ENCODE assay signal across 27 cellular contexts in genomic region chr17:39836117-39836516, GRCh38. TPM values are rescaled to one million over a fixed set of nuclear protein-coding genes. Genes with fewer than 3 reads are reported as not detected.
DNase-seq lines count a peak whose midpoint lies in the region; ATAC-seq lines count a peak whose summit lies in the region.
"Had no signal": no experiment of that assay in that cellular context is flagged by ENCODE, and none has a peak within 500 bp of the region (broad histone marks: within the 10 kb centered on the region; RNA-seq: fewer than 3 reads in every experiment).

No MANE protein-coding gene starts in this region.

- H3K27me3 Mint-ChIP-seq in activated naive CD8-positive, alpha-beta T cell: no peaks in the 10 kb centered on the region
- H3K27me3 Mint-ChIP-seq in activated naive CD8-positive, alpha-beta T cell treated with anti-CD3 and anti-CD28 coated beads for 36 hours: no peaks in the 10 kb centered on the region
- no peaks in the 10 kb centered on the region for H3K27me3 Mint-ChIP-seq in activated T-helper 17 cell treated with anti-CD3 and anti-CD28 coated beads, Interleukin-2, amount 50 U/mL, for 72 hours
- H3K27me3 Mint-ChIP-seq in naive thymus-derived CD8-positive, alpha-beta T cell: no peaks in the 10 kb centered on the region
- no peaks in the 10 kb centered on the region for H3K27me3 Mint-ChIP-seq in stimulated activated naive B cell treated with anti-CD40 and anti-IgM and Interleukin-4, amounts not matched to agents 10 μg/mL and 1 μg/mL and 100 μg/mL, for 72 hours
- H3K27me3 Mint-ChIP-seq: CD4-positive, alpha-beta T cell had no signal

- peaks cover 7% of the 10 kb centered on the region for H3K9me3 Mint-ChIP-seq in activated naive CD8-positive, alpha-beta T cell (ENCODE audit: low read depth)
- H3K9me3 Mint-ChIP-seq in activated naive CD8-positive, alpha-beta T cell treated with anti-CD3 and anti-CD28 coated beads for 36 hours: peaks cover 20% of the 10 kb centered on the region
- H3K9me3 Mint-ChIP-seq in activated T-helper 17 cell treated with anti-CD3 and anti-CD28 coated beads, Interleukin-2, amount 50 U/mL, for 72 hours: peaks cover 4% of the 10 kb centered on the region
- peaks cover 3 to 23% (median 12%) of the 10 kb centered on the region in 9 donors for H3K9me3 Mint-ChIP-seq in naive thymus-derived CD8-positive, alpha-beta T cell
- H3K9me3 Mint-ChIP-seq in stimulated activated naive B cell treated with anti-CD40 and anti-IgM and Interleukin-4, amounts not matched to agents 10 μg/mL and 1 μg/mL and 100 μg/mL, for 72 hours: peaks cover 21 to 25% of the 10 kb centered on the region in 2 donors

- DNase-seq in activated naive CD8-positive, alpha-beta T cell treated with anti-CD3 and anti-CD28 coated beads for 36 hours: no peak
- DNase-seq in naive thymus-derived CD8-positive, alpha-beta T cell: no peak
- no peak for DNase-seq in stimulated activated naive B cell treated with anti-CD40 and anti-IgM and Interleukin-4, amounts not matched to agents 10 μg/mL and 1 μg/mL and 100 μg/mL, for 72 hours
- DNase-seq in SW480 (ENCODE audit: low spot score): no peak
- DNase-seq: CD4-positive, alpha-beta T cell; COR-L47; DMS 273 treated with DMSO at 0.1 percent for 48 hours; DMS79 treated with DMSO at 0.1 percent for 48 hours; GF-D8; GOT3; HFFc6; IMR-90; KG1; MG63; NCI-H1105 treated with DMSO at 0.1 percent for 48 hours; NCI-H146; NCI-H1930; NCI-H2107; NCI-H524; NCI-H774; PC-3; SK-N-SH had no signal

- H3K4me3 Mint-ChIP-seq in activated naive CD8-positive, alpha-beta T cell: no peak overlapping the region
- H3K4me3 Mint-ChIP-seq in activated naive CD8-positive, alpha-beta T cell treated with anti-CD3 and anti-CD28 coated beads for 36 hours: no peak overlapping the region
- H3K4me3 Mint-ChIP-seq in activated T-helper 17 cell treated with anti-CD3 and anti-CD28 coated beads, Interleukin-2, amount 50 U/mL, for 72 hours: no peak overlapping the region
- no peak overlapping the region for H3K4me3 Mint-ChIP-seq in naive thymus-derived CD8-positive, alpha-beta T cell
- no peak overlapping the region for H3K4me3 Mint-ChIP-seq in stimulated activated naive B cell treated with anti-CD40 and anti-IgM and Interleukin-4, amounts not matched to agents 10 μg/mL and 1 μg/mL and 100 μg/mL, for 72 hours
- H3K4me3 Mint-ChIP-seq: CD4-positive, alpha-beta T cell; HFFc6 had no signal

- ATAC-seq in activated T-helper 17 cell treated with anti-CD3 and anti-CD28 coated beads, Interleukin-2, amount 50 U/mL, for 72 hours (replicated peaks): no peak
- ATAC-seq in naive thymus-derived CD8-positive, alpha-beta T cell: no peak
- ATAC-seq in stimulated activated naive B cell treated with anti-CD40 and anti-IgM and Interleukin-4, amounts not matched to agents 10 μg/mL and 1 μg/mL and 100 μg/mL, for 72 hours (replicated peaks): no peak
- no peak for ATAC-seq in HG03196 (IDR thresholded peaks at IDR 0.05; ENCODE audit: unreplicated experiment)
- ATAC-seq in GM18517 (IDR thresholded peaks at IDR 0.05; ENCODE audit: unreplicated experiment): no peak
- ATAC-seq: PC-3 had no signal

- peaks cover 45% of the 10 kb centered on the region for H3K4me1 Mint-ChIP-seq in activated naive CD8-positive, alpha-beta T cell (ENCODE audit: low read depth)
- H3K4me1 Mint-ChIP-seq in activated naive CD8-positive, alpha-beta T cell treated with anti-CD3 and anti-CD28 coated beads for 36 hours: peaks cover 32% of the 10 kb centered on the region
- peaks cover 22% of the 10 kb centered on the region for H3K4me1 Mint-ChIP-seq in activated T-helper 17 cell treated with anti-CD3 and anti-CD28 coated beads, Interleukin-2, amount 50 U/mL, for 72 hours
- H3K4me1 Mint-ChIP-seq in naive thymus-derived CD8-positive, alpha-beta T cell: peaks cover 28 to 63% (median 52%) of the 10 kb centered on the region in 4 donors
- peaks cover 29 to 70% of the 10 kb centered on the region in 2 donors for H3K4me1 Mint-ChIP-seq in stimulated activated naive B cell treated with anti-CD40 and anti-IgM and Interleukin-4, amounts not matched to agents 10 μg/mL and 1 μg/mL and 100 μg/mL, for 72 hours

- peaks cover 35% of the 10 kb centered on the region for H3K36me3 Mint-ChIP-seq in activated naive CD8-positive, alpha-beta T cell
- peaks cover 78% of the 10 kb centered on the region for H3K36me3 Mint-ChIP-seq in activated naive CD8-positive, alpha-beta T cell treated with anti-CD3 and anti-CD28 coated beads for 36 hours
- peaks cover 74% of the 10 kb centered on the region for H3K36me3 Mint-ChIP-seq in activated T-helper 17 cell treated with anti-CD3 and anti-CD28 coated beads, Interleukin-2, amount 50 U/mL, for 72 hours (ENCODE audit: low read depth)
- H3K36me3 Mint-ChIP-seq in naive thymus-derived CD8-positive, alpha-beta T cell: peaks cover 25 to 59% (median 49%) of the 10 kb centered on the region in 3 donors
- peaks cover 75 to 81% of the 10 kb centered on the region in 2 donors for H3K36me3 Mint-ChIP-seq in stimulated activated naive B cell treated with anti-CD40 and anti-IgM and Interleukin-4, amounts not matched to agents 10 μg/mL and 1 μg/mL and 100 μg/mL, for 72 hours

- peak overlapping the region; percentile 85 for H3K27ac Mint-ChIP-seq in activated naive CD8-positive, alpha-beta T cell
- H3K27ac Mint-ChIP-seq in activated naive CD8-positive, alpha-beta T cell treated with anti-CD3 and anti-CD28 coated beads for 36 hours: no peak overlapping the region
- peak overlapping the region; percentile 67 for H3K27ac Mint-ChIP-seq in activated T-helper 17 cell treated with anti-CD3 and anti-CD28 coated beads, Interleukin-2, amount 50 U/mL, for 72 hours
- peak overlapping the region in 6 of 10 donors; percentile 9 to 85 (median 40) for H3K27ac Mint-ChIP-seq in naive thymus-derived CD8-positive, alpha-beta T cell
- H3K27ac Mint-ChIP-seq in stimulated activated naive B cell treated with anti-CD40 and anti-IgM and Interleukin-4, amounts not matched to agents 10 μg/mL and 1 μg/mL and 100 μg/mL, for 72 hours: peak overlapping the region; percentile 84
- H3K27ac Mint-ChIP-seq: CD4-positive, alpha-beta T cell; HFFc6 had no signal

- POLR2A ChIA-PET in naive thymus-derived CD8-positive, alpha-beta T cell (lab: Charles Lee): interaction anchor here (1.4 kb wide), 2 partner anchors 14 to 37 kb away, joined by 3 to 4 read pairs; no protein-coding TSS in a partner anchor

RNA-seq across cellular contexts. Expression of gene IKZF3, which starts 28.0 kb away (rescaled TPM):
- 10 to 100 TPM; 43.9 to 44.6 TPM for total RNA-seq in activated naive CD8-positive, alpha-beta T cell treated with anti-CD3 and anti-CD28 coated beads for 36 hours
- total RNA-seq in activated T-helper 17 cell treated with anti-CD3 and anti-CD28 coated beads, Interleukin-2, amount 50 U/mL, for 72 hours: 100 to 1,000 TPM in 1 of 2 donors, 10 to 100 TPM in 1; 55.0 to 119 TPM
- total RNA-seq in naive thymus-derived CD8-positive, alpha-beta T cell: 100 to 1,000 TPM; 111 to 118 TPM
- polyA plus RNA-seq in naive thymus-derived CD8-positive, alpha-beta T cell: 10 to 100 TPM; 18.8 to 59.2 (median 21.5) TPM
- total RNA-seq: A172, HFFc6, IMR-90, PC-3 had no signal
- polyA plus RNA-seq: IMR-90, SK-N-SH had no signal

RNA-seq across cellular contexts. Expression of gene ZPBP2, which starts 31.9 kb away (rescaled TPM):
- total RNA-seq in activated naive CD8-positive, alpha-beta T cell treated with anti-CD3 and anti-CD28 coated beads for 36 hours: not detected
- under 1 TPM; 0.53 to 0.67 TPM for total RNA-seq in activated T-helper 17 cell treated with anti-CD3 and anti-CD28 coated beads, Interleukin-2, amount 50 U/mL, for 72 hours
- under 1 TPM; 0.38 to 0.49 TPM for total RNA-seq in naive thymus-derived CD8-positive, alpha-beta T cell
- not detected for polyA plus RNA-seq in naive thymus-derived CD8-positive, alpha-beta T cell
- total RNA-seq: A172; CD4-positive, alpha-beta T cell; HFFc6; IMR-90; PC-3 had no signal
- polyA plus RNA-seq: IMR-90, SK-N-SH had no signal
